Comparison of ENCODE assay signal across 24 cellular contexts in the genomic region with DNA sequence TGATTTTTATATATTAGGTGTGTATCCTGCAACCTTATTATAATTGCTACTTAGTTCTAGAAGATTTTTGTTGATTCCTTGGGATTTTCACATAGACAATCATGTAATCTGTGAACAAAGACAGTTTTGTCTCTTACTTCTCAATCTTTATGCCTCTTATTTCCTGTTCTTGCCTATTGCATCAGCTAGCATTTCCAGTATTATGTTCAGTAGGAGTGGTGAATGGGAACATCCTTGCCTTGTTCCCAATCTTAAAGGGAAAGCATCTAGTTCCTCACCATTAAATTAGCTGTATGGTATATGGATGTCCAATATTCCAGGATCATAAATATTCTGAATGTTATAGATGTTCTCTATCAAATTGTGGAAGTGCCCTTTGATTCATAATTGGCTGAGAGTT. TPM values are rescaled to one million over a fixed set of nuclear protein-coding genes. Genes with fewer than 3 reads are reported as not detected.
DNase-seq lines count a peak whose midpoint lies in the region; ATAC-seq, FAIRE-seq and TF ChIP-seq lines count a peak whose summit lies in the region.
"Had no signal": no experiment of that assay in that cellular context is flagged by ENCODE, and none has a peak within 500 bp of the region (broad histone marks: within the 10 kb centered on the region; RNA-seq: fewer than 3 reads in every experiment).

No MANE protein-coding gene starts in this region.

- intact Hi-C loops in Calu3 (cut with micrococcal nuclease; ENCODE audit: unreplicated experiment), result no loop called here

- H3K4me3 ChIP-seq in A549 (no peak overlapping the region), astrocyte (ENCODE audit: insufficient read depth, low read depth, low read length) (no peak overlapping the region), fibroblast of pulmonary artery (replicated peaks; ENCODE audit: low read depth, low read length) (no peak overlapping the region)
- H3K4me3 ChIP-seq: GM12878, HAP-1 had no signal

- H3K36me3 ChIP-seq in astrocyte (ENCODE audit: insufficient read depth, low read length), result no peaks in the 10 kb centered on the region
- H3K36me3 ChIP-seq: HAP-1 had no signal

- peak overlapping the region; percentile 69 for H3K27ac Mint-ChIP-seq in Calu3 (ENCODE audit: unreplicated experiment)
- no peak overlapping the region for H3K27ac Mint-ChIP-seq in astrocyte (ENCODE audit: unreplicated experiment)
- H3K27ac Mint-ChIP-seq: CD4-positive, alpha-beta memory T cell; HFFc6 had no signal

- H2AFZ ChIP-seq in astrocyte (ENCODE audit: low read depth, low read length), result no peak overlapping the region

- TF ChIP-seq RAD21 in A549 (conservative IDR thresholded peaks at IDR 0.05 in 1 of 2, IDR thresholded peaks at IDR 0.05 in 1 of 2), result no peak

- TF ChIP-seq POLR2A in A549 (IDR thresholded peaks at IDR 0.05; ENCODE audit: low read length), result no peak

- H3K4me3 Mint-ChIP-seq in Calu3 (ENCODE audit: low read depth, unreplicated experiment) (no peak overlapping the region), astrocyte (ENCODE audit: unreplicated experiment) (no peak overlapping the region)
- H3K4me3 Mint-ChIP-seq: CD4-positive, alpha-beta memory T cell; HFFc6 had no signal

- POLR2A ChIA-PET in A549 (lab: Yijun Ruan, JAX), result no interaction called here

- H3K27me3 ChIP-seq in astrocyte (ENCODE audit: insufficient read depth, low read length), result no peaks in the 10 kb centered on the region

- BruUV-seq in Calu3 (replicated peaks; lab: Mats Ljungman, UMichigan), result no TSS peak

- H3K4me2 ChIP-seq in A549, result no peak overlapping the region
- H3K4me2 ChIP-seq in astrocyte (ENCODE audit: low read length), result no peak overlapping the region

- FAIRE-seq in A549 (lab: Jason Lieb, UNC), result peak; percentile 88
- FAIRE-seq in astrocyte (lab: Jason Lieb, UNC), result peak; percentile 34
- FAIRE-seq: D721Med, GM12878, GM18507, H54 had no signal

- no peak for ATAC-seq in A549
- ATAC-seq: GM12878 had no signal

- H3K9me3 Mint-ChIP-seq in Calu3 (ENCODE audit: low read depth, unreplicated experiment) (no peaks in the 10 kb centered on the region), astrocyte (ENCODE audit: unreplicated experiment) (no peaks in the 10 kb centered on the region)
- H3K9me3 Mint-ChIP-seq: HFFc6 had no signal

- CTCF ChIA-PET in A549 (lab: Yijun Ruan, JAX), result no interaction called here
- CTCF ChIA-PET in Calu3 (lab: Charles Lee), result no interaction called here

- H3K36me3 Mint-ChIP-seq in Calu3 (ENCODE audit: insufficient read depth, unreplicated experiment), result no peaks in the 10 kb centered on the region
- H3K36me3 Mint-ChIP-seq in astrocyte (ENCODE audit: low read depth, unreplicated experiment), result no peaks in the 10 kb centered on the region
- H3K36me3 Mint-ChIP-seq: CD4-positive, alpha-beta memory T cell had no signal

- DNase-seq in A549 (ENCODE audit: low read depth in 1 of 2, low spot score in 1 of 2), result no peak
- DNase-seq in Calu3, result no peak
- no peak for DNase-seq in astrocyte (ENCODE audit: low read depth)
- DNase-seq in fibroblast of pulmonary artery (ENCODE audit: low read depth), result peak; percentile 52
- DNase-seq in activated CD4-positive, CD25-positive, alpha-beta regulatory T cell (lab: John Stamatoyannopoulos, UW), result no peak
- no peak for DNase-seq in retina
- no peak for DNase-seq in stimulated activated CD8-positive, alpha-beta memory T cell treated with anti-CD3 and anti-CD28 coated beads, Interleukin-4, amount 100 ng/mL, for 48 hours
- DNase-seq: 8988T; C1 segment of cervical spinal cord; Caco-2; CD4-positive, alpha-beta memory T cell; DMS 273 treated with DMSO at 0.1 percent for 48 hours; DMS79; EL; GDM1; GOT3; HFFc6 had no signal

- no peaks in the 10 kb centered on the region for H3K79me2 ChIP-seq in astrocyte (ENCODE audit: insufficient read depth, low read length)

- H3K27me3 Mint-ChIP-seq in Calu3 (ENCODE audit: unreplicated experiment) (no peaks in the 10 kb centered on the region), astrocyte (ENCODE audit: low read depth, unreplicated experiment) (no peaks in the 10 kb centered on the region)
- H3K27me3 Mint-ChIP-seq: CD4-positive, alpha-beta memory T cell had no signal

- H3K9ac ChIP-seq in astrocyte (ENCODE audit: low read length), result no peak overlapping the region

- H3K4me1 ChIP-seq in A549 (no peaks in the 10 kb centered on the region), astrocyte (ENCODE audit: insufficient read depth, low read length) (no peaks in the 10 kb centered on the region)
- H3K4me1 ChIP-seq: Caco-2, HAP-1 had no signal

- no peaks in the 10 kb centered on the region for H4K20me1 ChIP-seq in astrocyte (ENCODE audit: insufficient read depth, low read length)

- no peak for TF ChIP-seq EP300 in A549 (IDR thresholded peaks at IDR 0.05)

- H3K4me1 Mint-ChIP-seq in Calu3 (ENCODE audit: low read depth, unreplicated experiment) (no peaks in the 10 kb centered on the region), astrocyte (ENCODE audit: low read depth, unreplicated experiment) (no peaks in the 10 kb centered on the region)
- H3K4me1 Mint-ChIP-seq: CD4-positive, alpha-beta memory T cell had no signal

- H3K27ac ChIP-seq in A549 (no peak overlapping the region), astrocyte (ENCODE audit: low read depth, low read length) (no peak overlapping the region)

- TF ChIP-seq CTCF in A549 (IDR thresholded peaks at IDR 0.05) (no peak), Calu3 (IDR thresholded peaks at IDR 0.05; ENCODE audit: unreplicated experiment) (no peak), astrocyte (IDR thresholded peaks at IDR 0.05; ENCODE audit: insufficient read depth, low read depth, low read length) (no peak), fibroblast of pulmonary artery (IDR thresholded peaks at IDR 0.05; ENCODE audit: low read length, missing control alignments) (no peak)

- H3K9me3 ChIP-seq in A549 (no peaks in the 10 kb centered on the region), astrocyte (ENCODE audit: insufficient read depth, low read depth, low read length) (no peaks in the 10 kb centered on the region)
- H3K9me3 ChIP-seq: Caco-2, HAP-1 had no signal

TF ChIP-seq in A549, 52 proteins besides CTCF, POLR2A, EP300 and RAD21 (continues in another document):
- TF ChIP-seq GATA3 (IDR thresholded peaks at IDR 0.05; ENCODE audit: borderline replicate concordance) (no peak), MYC (IDR thresholded peaks at IDR 0.05; ENCODE audit: borderline replicate concordance, low read length) (no peak), ZNF302 (CRISPR knock-in tag; IDR thresholded peaks at IDR 0.05) (no peak), RFX5 (IDR thresholded peaks at IDR 0.05) (no peak), FOSB (CRISPR knock-in tag; IDR thresholded peaks at IDR 0.05) (no peak), E2F6 (IDR thresholded peaks at IDR 0.05; ENCODE audit: borderline replicate concordance, low read depth) (no peak), SMC3 (IDR thresholded peaks at IDR 0.05) (no peak), KDM1A (IDR thresholded peaks at IDR 0.05; ENCODE audit: low read depth) (no peak), CHD2 (IDR thresholded peaks at IDR 0.05; ENCODE audit: low read length, partially characterized antibody) (no peak), NR3C1 (IDR thresholded peaks at IDR 0.05) (no peak), CBX8 (IDR thresholded peaks at IDR 0.05) (no peak)
- TF ChIP-seq, protein P1, sequence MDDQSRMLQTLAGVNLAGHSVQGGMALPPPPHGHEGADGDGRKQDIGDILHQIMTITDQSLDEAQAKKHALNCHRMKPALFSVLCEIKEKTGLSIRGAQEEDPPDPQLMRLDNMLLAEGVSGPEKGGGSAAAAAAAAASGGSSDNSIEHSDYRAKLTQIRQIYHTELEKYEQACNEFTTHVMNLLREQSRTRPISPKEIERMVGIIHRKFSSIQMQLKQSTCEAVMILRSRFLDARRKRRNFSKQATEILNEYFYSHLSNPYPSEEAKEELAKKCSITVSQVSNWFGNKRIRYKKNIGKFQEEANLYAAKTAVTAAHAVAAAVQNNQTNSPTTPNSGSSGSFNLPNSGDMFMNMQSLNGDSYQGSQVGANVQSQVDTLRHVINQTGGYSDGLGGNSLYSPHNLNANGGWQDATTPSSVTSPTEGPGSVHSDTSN (IDR thresholded peaks at IDR 0.05), result no peak
- TF ChIP-seq, protein P2, sequence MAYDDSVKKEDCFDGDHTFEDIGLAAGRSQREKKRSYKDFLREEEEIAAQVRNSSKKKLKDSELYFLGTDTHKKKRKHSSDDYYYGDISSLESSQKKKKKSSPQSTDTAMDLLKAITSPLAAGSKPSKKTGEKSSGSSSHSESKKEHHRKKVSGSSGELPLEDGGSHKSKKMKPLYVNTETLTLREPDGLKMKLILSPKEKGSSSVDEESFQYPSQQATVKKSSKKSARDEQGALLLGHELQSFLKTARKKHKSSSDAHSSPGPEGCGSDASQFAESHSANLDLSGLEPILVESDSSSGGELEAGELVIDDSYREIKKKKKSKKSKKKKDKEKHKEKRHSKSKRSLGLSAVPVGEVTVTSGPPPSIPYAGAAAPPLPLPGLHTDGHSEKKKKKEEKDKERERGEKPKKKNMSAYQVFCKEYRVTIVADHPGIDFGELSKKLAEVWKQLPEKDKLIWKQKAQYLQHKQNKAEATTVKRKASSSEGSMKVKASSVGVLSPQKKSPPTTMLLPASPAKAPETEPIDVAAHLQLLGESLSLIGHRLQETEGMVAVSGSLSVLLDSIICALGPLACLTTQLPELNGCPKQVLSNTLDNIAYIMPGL (CRISPR knock-in tag; IDR thresholded peaks at IDR 0.05; ENCODE audit: borderline replicate concordance), result no peak

RNA-seq across cellular contexts. Expression of gene AWAT2, which starts 41.8 kb away (rescaled TPM):
- polyA plus RNA-seq in A549 (2011; rRNA removed) (not detected in 2 replicates), A549 (2017; fragmentation: RNase III; extraction: RNeasy Plus Mini Kit Qiagen cat#74134 plus additional on column Dnase treatment) (not detected in 3 replicates)
- not detected in 2 replicates for polyA plus RNA-seq in A549 (2012; cell fraction: cytosol; rRNA removed)
- polyA plus RNA-seq in A549 (2012; cell fraction: nucleus; rRNA removed), result not detected in 2 replicates
- not detected in 2 replicates for polyA minus RNA-seq in A549 (2011; rRNA and poly(A)+ RNA removed)
- total RNA-seq in Calu3 (2022) (not detected in 2 replicates), astrocyte (not detected in 2 replicates)
- total RNA-seq: A673; Caco-2; CD4-positive, alpha-beta memory T cell; GM12878; HFFc6 had no signal
- polyA plus RNA-seq: BJ; CD4-positive, alpha-beta memory T cell; GM12878 had no signal

RNA-seq across cellular contexts. Expression of gene OTUD6A, which starts 54.3 kb away (rescaled TPM):
- polyA plus RNA-seq in A549 (2011; rRNA removed) (not detected in 2 replicates), A549 (2017; fragmentation: RNase III; extraction: RNeasy Plus Mini Kit Qiagen cat#74134 plus additional on column Dnase treatment) (not detected in 3 replicates)
- not detected in 2 replicates for polyA plus RNA-seq in A549 (2012; cell fraction: cytosol; rRNA removed)
- polyA plus RNA-seq in A549 (2012; cell fraction: nucleus; rRNA removed), result not detected in 2 replicates
- not detected in 2 replicates for polyA minus RNA-seq in A549 (2011; rRNA and poly(A)+ RNA removed)
- total RNA-seq in Calu3 (2022) (not detected in 2 replicates), astrocyte (not detected in 2 replicates)
- total RNA-seq: A673; Caco-2; CD4-positive, alpha-beta memory T cell; GM12878; HFFc6 had no signal
- polyA plus RNA-seq: BJ; CD4-positive, alpha-beta memory T cell; GM12878 had no signal
